ENCODE assay signal across 1 cellular context in the genomic region with DNA sequence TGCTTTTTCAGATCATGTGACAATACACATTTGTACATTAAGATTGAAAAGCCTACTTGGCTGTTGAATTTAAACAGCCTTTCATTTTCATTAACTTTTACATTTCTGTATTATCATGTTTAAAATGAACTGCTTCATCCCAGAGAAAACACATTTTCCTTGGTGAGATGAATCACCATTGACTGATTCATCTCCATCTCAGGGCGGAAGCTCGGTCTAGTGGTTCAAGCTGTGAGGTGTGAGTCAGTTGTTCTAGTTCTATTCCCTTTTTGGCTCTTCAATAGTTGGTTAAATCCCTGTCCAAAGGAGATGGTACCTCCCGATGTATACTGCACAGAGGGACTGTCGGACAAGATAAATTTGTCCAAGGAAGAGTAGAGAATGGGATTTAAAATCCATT.
A peak's percentile ranks its signal among the peaks of the same experiment; 100 is the strongest.
TF ChIP-seq lines count a peak whose summit lies in the region.

No MANE protein-coding gene starts in this region.

TF ChIP-seq in K562, 482 proteins besides CTCF, POLR2A, EP300 and RAD21 (continued from another document):
- no peak for TF ChIP-seq GMEB1 (CRISPR knock-in tag; IDR thresholded peaks at IDR 0.05)
- TF ChIP-seq BRD4 (IDR thresholded peaks at IDR 0.05), result no peak
- no peak for TF ChIP-seq ZNF232 (CRISPR knock-in tag; IDR thresholded peaks at IDR 0.05)
- no peak for TF ChIP-seq FOXO4 (CRISPR knock-in tag; IDR thresholded peaks at IDR 0.05)
- TF ChIP-seq NUFIP1 (IDR thresholded peaks at IDR 0.05; ENCODE audit: partially characterized antibody), result no peak
- no peak for TF ChIP-seq HNRNPLL (IDR thresholded peaks at IDR 0.05; ENCODE audit: low read depth, low read length, poor library complexity, severe bottlenecking)
- TF ChIP-seq NR0B1 (IDR thresholded peaks at IDR 0.05; ENCODE audit: partially characterized antibody), result no peak
- no peak for TF ChIP-seq ZNF695 (CRISPR knock-in tag; IDR thresholded peaks at IDR 0.05)
- TF ChIP-seq MTA2 (IDR thresholded peaks at IDR 0.05; ENCODE audit: low read depth), result no peak
- TF ChIP-seq HNRNPH1 (optimal IDR thresholded peaks at IDR 0.05; ENCODE audit: low read depth, low read length), result no peak
- TF ChIP-seq HOXB6 (CRISPR knock-in tag; IDR thresholded peaks at IDR 0.05; ENCODE audit: borderline replicate concordance), result no peak
- no peak for TF ChIP-seq MEF2D (tag; conservative IDR thresholded peaks at IDR 0.05; ENCODE audit: low read depth)
- TF ChIP-seq ASH1L (IDR thresholded peaks at IDR 0.05; ENCODE audit: borderline replicate concordance, low read depth, partially characterized antibody), result no peak
- TF ChIP-seq PRDM10 (IDR thresholded peaks at IDR 0.05; ENCODE audit: partially characterized antibody), result peak; percentile 11
- TF ChIP-seq FOSL1 (tag; conservative IDR thresholded peaks at IDR 0.05), result peak; percentile 77
- no peak for TF ChIP-seq ZBTB26 (CRISPR knock-in tag; IDR thresholded peaks at IDR 0.05)
